ENCODE assay signal across 24 cellular contexts in genomic region chr2:183028108-183028507, GRCh38.
"Had no signal": no experiment of that assay in that cellular context is flagged by ENCODE, and none has a peak within 500 bp of the region (broad histone marks: within the 10 kb centered on the region; RNA-seq: fewer than 3 reads in every experiment).

No MANE protein-coding gene starts in this region.

- H3K36me3 ChIP-seq: esophagus squamous epithelium, prostate gland, right atrium auricular region, sigmoid colon, stomach, thyroid gland, vagina had no signal

- DNase-seq: dermis blood vessel endothelial cell; effector memory CD4-positive, alpha-beta T cell; erythroblast; esophagus squamous epithelium; foreskin melanocyte; mesenchymal stem cell; mucosa of descending colon; naive B cell; sigmoid colon; stimulated activated CD4-positive, alpha-beta T cell treated with anti-CD3 and anti-CD28 coated beads, Interleukin-2, amount 100 ng/mL, for 24 hours; stimulated activated CD4-positive, alpha-beta T cell treated with anti-CD3 and anti-CD28 coated beads, Interleukin-4, amount 100 ng/mL, for 24 hours; stimulated activated naive CD4-positive, alpha-beta T cell treated with Interleukin-2 at 50 U/mL for 16 hours; stomach; thyroid gland had no signal

- H3K36me3 Mint-ChIP-seq: mesothelial cell of epicardium; naive B cell; natural killer cell treated with Interleukin-12 subunit alpha and Interleukin-12 subunit beta and Interleukin-15 and Interleukin-18, amount 100 ng/mL, for 72 hours had no signal

- H3K4me3 ChIP-seq: coronary artery, esophagus squamous epithelium, mucosa of descending colon, prostate gland, right atrium auricular region, sigmoid colon, stomach, thyroid gland, vagina had no signal

- H3K27me3 ChIP-seq: esophagus squamous epithelium, right atrium auricular region, sigmoid colon, stomach, thyroid gland, vagina had no signal

- ATAC-seq: left lobe of liver; mucosa of descending colon; natural killer cell treated with Interleukin-12 subunit alpha and Interleukin-12 subunit beta and Interleukin-15 and Interleukin-18, amount 100 ng/mL, for 72 hours; stimulated activated effector memory CD8-positive, alpha-beta T cell treated with anti-CD3 and anti-CD28 coated beads, Interleukin-12 subunit alpha, Interleukin-12 subunit beta, amount 100 ng/mL, for 72 hours had no signal

- H3K9me3 ChIP-seq: esophagus squamous epithelium, mucosa of descending colon, prostate gland, right atrium auricular region, sigmoid colon, stomach, thyroid gland, vagina had no signal

- H3K27ac ChIP-seq: coronary artery, esophagus squamous epithelium, prostate gland, right atrium auricular region, stomach, thyroid gland, vagina had no signal

- H3K27ac Mint-ChIP-seq: mesothelial cell of epicardium; naive B cell; natural killer cell treated with Interleukin-12 subunit alpha and Interleukin-12 subunit beta and Interleukin-15 and Interleukin-18, amount 100 ng/mL, for 72 hours; stimulated activated effector memory CD8-positive, alpha-beta T cell treated with anti-CD3 and anti-CD28 coated beads, Interleukin-12 subunit alpha, Interleukin-12 subunit beta, amount 100 ng/mL, for 72 hours had no signal

- H3K9me3 Mint-ChIP-seq: mesothelial cell of epicardium; natural killer cell treated with Interleukin-12 subunit alpha and Interleukin-12 subunit beta and Interleukin-15 and Interleukin-18, amount 100 ng/mL, for 72 hours; neural crest cell; stimulated activated effector memory CD8-positive, alpha-beta T cell treated with anti-CD3 and anti-CD28 coated beads, Interleukin-12 subunit alpha, Interleukin-12 subunit beta, amount 100 ng/mL, for 72 hours had no signal

- H3K4me1 Mint-ChIP-seq: naive B cell; stimulated activated effector memory CD8-positive, alpha-beta T cell treated with anti-CD3 and anti-CD28 coated beads, Interleukin-12 subunit alpha, Interleukin-12 subunit beta, amount 100 ng/mL, for 72 hours had no signal

- FAIRE-seq: keratinocyte had no signal

- H3K4me3 Mint-ChIP-seq: mesothelial cell of epicardium; naive B cell; natural killer cell treated with Interleukin-12 subunit alpha and Interleukin-12 subunit beta and Interleukin-15 and Interleukin-18, amount 100 ng/mL, for 72 hours; neural crest cell; stimulated activated effector memory CD8-positive, alpha-beta T cell treated with anti-CD3 and anti-CD28 coated beads, Interleukin-12 subunit alpha, Interleukin-12 subunit beta, amount 100 ng/mL, for 72 hours had no signal
